Comparison of ENCODE assay signal across 39 cellular contexts in the genomic region with DNA sequence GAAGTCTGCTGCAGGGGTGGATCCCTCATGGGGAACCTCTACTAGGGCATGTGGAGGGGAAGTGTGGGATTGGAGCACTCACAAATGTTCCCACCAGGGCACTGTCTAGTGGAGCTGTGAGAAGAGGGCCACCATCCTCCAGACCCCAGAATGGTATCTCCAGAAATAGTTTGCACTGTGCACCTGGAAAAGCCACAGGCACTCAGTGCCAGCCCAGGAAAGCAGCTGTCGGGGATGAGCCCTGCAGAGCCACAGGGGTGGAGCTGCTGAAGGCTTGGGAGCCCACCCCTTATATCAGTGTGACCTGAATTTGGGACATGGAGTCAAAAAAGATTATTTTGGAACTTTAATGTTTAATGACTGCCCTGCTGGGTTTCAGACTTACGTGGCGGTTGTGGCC. TPM values are rescaled to one million over a fixed set of nuclear protein-coding genes. Genes with fewer than 3 reads are reported as not detected.
"Had no signal": no experiment of that assay in that cellular context is flagged by ENCODE, and none has a peak within 500 bp of the region (broad histone marks: within the 10 kb centered on the region; RNA-seq: fewer than 3 reads in every experiment).

No MANE protein-coding gene starts in this region.

- DNase-seq: activated effector memory CD4-positive, alpha-beta T cell treated with anti-CD3 and anti-CD28 coated beads, Interleukin-2, amount 50 U/mL, for 16 hours; activated effector memory CD4-positive, alpha-beta T cell treated with Interleukin-2 at 50 U/mL for 16 hours; activated gamma-delta T cell; activated gamma-delta T cell treated with Interleukin-2 at 50 U/mL for 16 hours; activated naive CD4-positive, alpha-beta T cell; activated naive CD4-positive, alpha-beta T cell treated with anti-CD3 and anti-CD28 coated beads for 36 hours; activated naive CD4-positive, alpha-beta T cell treated with anti-CD3 and anti-CD28 coated beads, Interleukin-2, amount 10 ng/mL, durations not matched to agents 7 days and 5 days; activated naive CD4-positive, alpha-beta T cell treated with anti-CD3 and anti-CD28 coated beads, Interleukin-2, amount 50 U/mL, for 16 hours; activated naive CD4-positive, alpha-beta T cell treated with Interleukin-2 at 50 U/mL for 16 hours; activated naive CD8-positive, alpha-beta T cell treated with anti-CD3 and anti-CD28 coated beads for 36 hours; activated naive CD8-positive, alpha-beta T cell treated with anti-CD3 and anti-CD28 coated beads, Interleukin-2, amount 10 ng/mL, durations not matched to agents 7 days and 5 days; activated naive CD8-positive, alpha-beta T cell treated with anti-CD3 and anti-CD28 coated beads, Interleukin-2, amount 50 U/mL, for 24 hours; activated T-cell treated with anti-CD3 and anti-CD28 coated beads, Interleukin-2, amount 50 U/mL, for 1 hour; activated T-cell treated with anti-CD3 and anti-CD28 coated beads, Interleukin-2, amount 50 U/mL, for 24 hours; activated T-cell treated with anti-CD3 and anti-CD28 coated beads, Interleukin-2, amount 50 U/mL, for 4 hours; activated T-cell treated with anti-CD3 and anti-CD28 coated beads, Interleukin-2, amount 50 U/mL, for 48 hours; activated T-cell treated with anti-CD3 and anti-CD28 coated beads, Interleukin-2, amount 50 U/mL, for 72 hours; adrenal gland; amniotic stem cell; amygdala; anterior cingulate cortex; aorta; body of pancreas; brain microvascular endothelial cell; caudate nucleus; central memory CD4-positive, alpha-beta T cell; cerebellar nuclear complex had no signal

- H3K4me1 ChIP-seq: adrenal gland, ascending aorta, body of pancreas, breast epithelium had no signal

- H3K27me3 ChIP-seq: adrenal gland, ascending aorta, body of pancreas, brain microvascular endothelial cell, cardiac muscle cell had no signal

- H3K27ac ChIP-seq: adrenal gland, ascending aorta, body of pancreas, brain microvascular endothelial cell, breast epithelium, cardiac muscle cell had no signal

- H3K4me3 ChIP-seq: adrenal gland, ascending aorta, body of pancreas, breast epithelium, cardiac muscle cell had no signal

- H3K9me3 ChIP-seq: adrenal gland, ascending aorta, body of pancreas, breast epithelium had no signal

- H3K36me3 ChIP-seq: adrenal gland, ascending aorta, brain microvascular endothelial cell, breast epithelium, cardiac muscle cell had no signal

- ATAC-seq: activated naive CD4-positive, alpha-beta T cell treated with anti-CD3 and anti-CD28 coated beads, Interleukin-2, amount 50 U/mL, for 72 hours; activated naive CD8-positive, alpha-beta T cell treated with anti-CD3 and anti-CD28 coated beads, Interleukin-2, amount 50 U/mL, for 24 hours; activated T-cell treated with anti-CD3 and anti-CD28 coated beads, Interleukin-2, amount 50 U/mL, for 4 hours; activated T-cell treated with anti-CD3 and anti-CD28 coated beads, Interleukin-2, amount 50 U/mL, for 72 hours; activated T-helper 17 cell treated with anti-CD3 and anti-CD28 coated beads, Interleukin-2, amount 50 U/mL, for 72 hours; body of pancreas had no signal

RNA-seq across cellular contexts. Expression of a gene that starts 40.4 kb away (rescaled TPM):
- total RNA-seq: activated naive CD4-positive, alpha-beta T cell treated with anti-CD3 and anti-CD28 coated beads for 36 hours; activated naive CD4-positive, alpha-beta T cell treated with anti-CD3 and anti-CD28 coated beads, Interleukin-2, amount 50 U/mL, for 72 hours; activated naive CD8-positive, alpha-beta T cell treated with anti-CD3 and anti-CD28 coated beads for 36 hours; activated naive CD8-positive, alpha-beta T cell treated with anti-CD3 and anti-CD28 coated beads, Interleukin-2, amount 10 ng/mL, durations not matched to agents 7 days and 5 days; activated T-cell treated with anti-CD3 and anti-CD28 coated beads, Interleukin-2, amount 50 U/mL, for 4 hours; activated T-cell treated with anti-CD3 and anti-CD28 coated beads, Interleukin-2, amount 50 U/mL, for 72 hours; activated T-helper 1 cell treated with anti-CD3 and anti-CD28 coated beads, Interleukin-12 subunit alpha, Interleukin-12 subunit beta, Interleukin-2, Interleukin-4 antibody, amounts not matched to agents 30 ng/mL and 10 ng/mL and 1 ng/mL, durations not matched to agents 14 hours and 24 hours and 36 hours; activated T-helper 17 cell treated with anti-CD3 and anti-CD28 coated beads, Interleukin-2, amount 50 U/mL, for 72 hours; activated T-helper 2 cell treated with anti-CD3 and anti-CD28 coated beads, Interferon-gamma antibody, Interleukin-2, Interleukin-4, amounts not matched to agents 10 μg/mL and 5 μg/mL and 100 μg/mL, durations not matched to agents 14 hours and 24 hours and 36 hours; adrenal gland; aorta; ascending aorta; astrocyte; body of pancreas; breast epithelium; bronchial epithelial cell; cardiac muscle cell; cardiac septum; cerebellum had no signal
- polyA plus RNA-seq: adipose tissue, adrenal gland, aorta, cardiac muscle cell had no signal
